1 cellular context compared by ENCODE assay signal in the genomic region with DNA sequence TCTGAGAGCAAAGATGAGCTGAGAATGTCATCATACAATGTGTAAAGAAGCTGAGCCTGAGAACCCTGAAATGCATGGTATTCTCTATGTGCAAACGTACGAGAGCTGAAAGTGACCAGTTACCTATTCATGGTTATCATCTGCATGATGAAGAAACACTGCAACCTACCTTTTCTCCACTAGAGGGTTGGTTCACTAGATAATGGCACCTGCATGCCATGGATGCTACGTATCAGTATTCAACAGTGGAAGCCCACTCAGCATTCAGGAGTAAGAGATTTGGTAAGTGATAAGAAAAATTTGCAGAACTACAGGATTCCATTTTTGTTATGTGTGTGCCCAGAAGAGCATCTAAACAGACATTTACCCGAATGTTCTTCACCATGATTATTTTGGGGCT.
TF ChIP-seq lines count a peak whose summit lies in the region.

No MANE protein-coding gene starts in this region.

TF ChIP-seq in WTC11, 78 proteins besides CTCF, POLR2A, EP300 and RAD21 (continued from another document):
- TF ChIP-seq, protein P1, sequence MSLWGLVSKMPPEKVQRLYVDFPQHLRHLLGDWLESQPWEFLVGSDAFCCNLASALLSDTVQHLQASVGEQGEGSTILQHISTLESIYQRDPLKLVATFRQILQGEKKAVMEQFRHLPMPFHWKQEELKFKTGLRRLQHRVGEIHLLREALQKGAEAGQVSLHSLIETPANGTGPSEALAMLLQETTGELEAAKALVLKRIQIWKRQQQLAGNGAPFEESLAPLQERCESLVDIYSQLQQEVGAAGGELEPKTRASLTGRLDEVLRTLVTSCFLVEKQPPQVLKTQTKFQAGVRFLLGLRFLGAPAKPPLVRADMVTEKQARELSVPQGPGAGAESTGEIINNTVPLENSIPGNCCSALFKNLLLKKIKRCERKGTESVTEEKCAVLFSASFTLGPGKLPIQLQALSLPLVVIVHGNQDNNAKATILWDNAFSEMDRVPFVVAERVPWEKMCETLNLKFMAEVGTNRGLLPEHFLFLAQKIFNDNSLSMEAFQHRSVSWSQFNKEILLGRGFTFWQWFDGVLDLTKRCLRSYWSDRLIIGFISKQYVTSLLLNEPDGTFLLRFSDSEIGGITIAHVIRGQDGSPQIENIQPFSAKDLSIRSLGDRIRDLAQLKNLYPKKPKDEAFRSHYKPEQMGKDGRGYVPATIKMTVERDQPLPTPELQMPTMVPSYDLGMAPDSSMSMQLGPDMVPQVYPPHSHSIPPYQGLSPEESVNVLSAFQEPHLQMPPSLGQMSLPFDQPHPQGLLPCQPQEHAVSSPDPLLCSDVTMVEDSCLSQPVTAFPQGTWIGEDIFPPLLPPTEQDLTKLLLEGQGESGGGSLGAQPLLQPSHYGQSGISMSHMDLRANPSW (CRISPR knock-in tag; conservative IDR thresholded peaks at IDR 0.05; ENCODE audit: low read depth): no peak
- no peak for TF ChIP-seq FOXJ3 (CRISPR knock-in tag; IDR thresholded peaks at IDR 0.05; ENCODE audit: borderline replicate concordance)
- TF ChIP-seq ZNF416 (CRISPR knock-in tag; IDR thresholded peaks at IDR 0.05): no peak
